In genomic region chr4:172662113-172662512, GRCh38 we compare ENCODE assay signal across 6 cellular contexts.
"Had no signal": no experiment of that assay in that cellular context is flagged by ENCODE, and none has a peak within 500 bp of the region (broad histone marks: within the 10 kb centered on the region; RNA-seq: fewer than 3 reads in every experiment).

No MANE protein-coding gene starts in this region.

- FAIRE-seq: HTR-8/SVneo, K562 had no signal

- ATAC-seq: K562 had no signal

- H3K4me3 ChIP-seq: K562 had no signal

- H3K27ac ChIP-seq: HL-60 had no signal

- DNase-seq: KBM-7, KG1 had no signal

- H3K27me3 Mint-ChIP-seq: IgD-negative memory B cell had no signal

- H3K4me1 Mint-ChIP-seq: IgD-negative memory B cell had no signal

- H3K4me3 Mint-ChIP-seq: IgD-negative memory B cell had no signal

- H3K27ac Mint-ChIP-seq: IgD-negative memory B cell had no signal

- H3K36me3 Mint-ChIP-seq: IgD-negative memory B cell had no signal
